27 cellular contexts compared by ENCODE assay signal in the genomic region with DNA sequence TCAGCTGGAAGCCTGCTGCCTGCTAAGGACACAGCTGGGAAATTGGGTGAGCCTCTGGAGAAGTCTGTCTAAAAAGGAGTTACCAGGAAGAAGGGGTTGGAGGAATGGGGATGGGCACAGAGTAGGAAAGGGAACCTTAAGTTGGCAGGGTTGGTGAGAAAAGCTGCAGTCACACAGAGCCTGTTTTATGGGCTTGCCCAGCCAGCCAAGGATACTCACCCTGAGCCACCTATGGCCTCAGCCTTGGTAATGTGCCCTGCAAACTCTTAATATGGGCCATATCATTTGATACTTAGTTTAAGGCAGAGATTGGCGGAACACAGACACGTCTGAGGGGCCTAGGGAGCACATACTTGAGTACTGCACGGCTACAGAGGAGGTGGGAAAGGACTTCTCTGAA.
"Had no signal": no experiment of that assay in that cellular context is flagged by ENCODE, and none has a peak within 500 bp of the region (broad histone marks: within the 10 kb centered on the region; RNA-seq: fewer than 3 reads in every experiment).

No MANE protein-coding gene starts in this region.

- H3K4me1 ChIP-seq: pancreas, prostate gland, right lobe of liver, spleen, thyroid gland, tibial nerve, upper lobe of left lung, uterus had no signal

- H3K9me3 ChIP-seq: neutrophil, pancreas, prostate gland, right lobe of liver, sigmoid colon, spleen, stomach, thoracic aorta, thyroid gland, tibial nerve, upper lobe of left lung, uterus had no signal

- H3K4me2 ChIP-seq: smooth muscle cell had no signal

- H3K4me3 ChIP-seq: pancreas, prostate gland, right lobe of liver, sigmoid colon, smooth muscle cell, spleen, stomach, thoracic aorta, thyroid gland, tibial nerve, upper lobe of left lung, uterus had no signal

- H3K27me3 ChIP-seq: neutrophil, pancreas, right lobe of liver, sigmoid colon, spleen, stomach, thyroid gland, tibial nerve, upper lobe of left lung, uterus had no signal

- ATAC-seq: naive thymus-derived CD8-positive, alpha-beta T cell; natural killer cell treated with Interleukin-12 subunit alpha and Interleukin-12 subunit beta and Interleukin-15 and Interleukin-18, amount 100 ng/mL, for 72 hours; right cardiac atrium; right lobe of liver; stimulated activated effector memory CD8-positive, alpha-beta T cell treated with anti-CD3 and anti-CD28 coated beads, Interleukin-12 subunit alpha, Interleukin-12 subunit beta, amount 100 ng/mL, for 72 hours; stimulated activated naive B cell treated with anti-CD40 and anti-IgM and Interleukin-4, amounts not matched to agents 10 μg/mL and 1 μg/mL and 100 μg/mL, for 72 hours had no signal

- DNase-seq: naive B cell; naive thymus-derived CD8-positive, alpha-beta T cell; nephron progenitor cell; nucleus accumbens; pancreas; right cardiac atrium; right lobe of liver; sigmoid colon; spleen; stimulated activated CD4-positive, alpha-beta T cell treated with anti-CD3 and anti-CD28 coated beads, Interleukin-12 subunit alpha, Interleukin-12 subunit beta, amount 100 ng/mL, for 4 hours; stimulated activated CD4-positive, alpha-beta T cell treated with anti-CD3 and anti-CD28 coated beads, Interleukin-2, amount 100 ng/mL, for 24 hours; stimulated activated CD4-positive, alpha-beta T cell treated with anti-CD3 and anti-CD28 coated beads, Interleukin-2, amount 100 ng/mL, for 48 hours; stimulated activated CD4-positive, alpha-beta T cell treated with anti-CD3 and anti-CD28 coated beads, Interleukin-4, amount 100 ng/mL, for 24 hours; stimulated activated naive B cell treated with anti-CD40 and anti-IgM and Interleukin-4, amounts not matched to agents 10 μg/mL and 1 μg/mL and 100 μg/mL, for 72 hours; stimulated activated naive CD4-positive, alpha-beta T cell treated with Interleukin-2 at 50 U/mL for 16 hours; stomach; thyroid gland; trophoblast cell; upper lobe of left lung; uterus had no signal

- H3K27ac ChIP-seq: neutrophil, pancreas, prostate gland, right lobe of liver, sigmoid colon, spleen, stomach, thoracic aorta, thyroid gland, tibial nerve, upper lobe of left lung, uterus had no signal

- H3K36me3 ChIP-seq: neutrophil, pancreas, prostate gland, right lobe of liver, sigmoid colon, spleen, stomach, thoracic aorta, thyroid gland, tibial nerve, upper lobe of left lung, uterus had no signal
